28 cellular contexts compared by ENCODE assay signal in the genomic region with DNA sequence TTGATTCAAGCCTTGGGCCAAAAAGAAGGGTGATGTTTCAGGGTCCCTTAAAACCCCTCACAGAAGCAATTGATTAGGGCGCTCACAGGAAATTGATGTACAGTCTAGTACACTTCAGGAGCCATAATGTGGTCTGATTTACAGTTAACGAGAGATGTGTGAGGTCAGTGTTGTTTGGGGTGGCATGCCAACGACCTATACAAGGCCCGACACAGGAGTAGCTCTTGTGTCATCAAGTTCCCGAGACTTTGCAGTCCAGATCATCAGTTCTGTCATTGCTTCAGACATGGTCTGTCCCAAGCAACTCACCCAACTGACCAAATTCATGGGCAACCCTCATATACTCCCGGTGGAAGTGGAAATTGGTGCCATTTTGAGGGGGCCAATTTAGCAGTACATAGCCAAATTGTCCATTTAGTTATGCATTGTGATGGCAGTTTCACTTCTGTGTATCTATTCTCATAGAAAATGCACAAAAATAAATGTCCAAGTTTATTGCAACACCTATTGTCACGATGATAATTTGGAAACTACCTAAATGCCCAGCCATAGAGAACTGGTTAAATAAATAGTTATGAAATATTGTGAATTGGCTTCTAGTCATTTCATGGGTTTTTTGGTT. TPM values are rescaled to one million over a fixed set of nuclear protein-coding genes. Genes with fewer than 3 reads are reported as not detected.
DNase-seq lines count a peak whose midpoint lies in the region; ATAC-seq and TF ChIP-seq lines count a peak whose summit lies in the region.
"Had no signal": no experiment of that assay in that cellular context is flagged by ENCODE, and none has a peak within 500 bp of the region (broad histone marks: within the 10 kb centered on the region; RNA-seq: fewer than 3 reads in every experiment).

No MANE protein-coding gene starts in this region.

- peak overlapping the region; percentile 9; the same call in 1 of the 2 replicates for H2AFZ ChIP-seq in GM23338

- peaks cover 1% of the 10 kb centered on the region for H3K36me3 Mint-ChIP-seq in activated CD8-positive, alpha-beta T cell treated with anti-CD3 and anti-CD28 coated beads for 36 hours (ENCODE audit: low read depth)
- no peaks in the 10 kb centered on the region for H3K36me3 Mint-ChIP-seq in activated CD8-positive, alpha-beta T cell treated with anti-CD3 and anti-CD28 coated beads, Interleukin-2, amount 10 ng/mL, durations not matched to agents 7 days and 5 days (ENCODE audit: low read depth)
- no peaks in the 10 kb centered on the region for H3K36me3 Mint-ChIP-seq in GM23338 (ENCODE audit: low read depth)
- H3K36me3 Mint-ChIP-seq in activated T-helper 2 cell treated with anti-CD3 and anti-CD28 coated beads, Interferon-gamma antibody, Interleukin-2, Interleukin-4, amounts not matched to agents 10 μg/mL and 5 μg/mL and 100 μg/mL, durations not matched to agents 14 hours and 24 hours and 36 hours (ENCODE audit: low read depth) = peaks cover 2% of the 10 kb centered on the region
- no peaks in the 10 kb centered on the region for H3K36me3 Mint-ChIP-seq in stimulated activated effector memory CD8-positive, alpha-beta T cell treated with anti-CD3 and anti-CD28 coated beads, Interleukin-12 subunit alpha, Interleukin-12 subunit beta, amount 100 ng/mL, for 72 hours
- H3K36me3 Mint-ChIP-seq: WTC11 had no signal

- H3K4me1 Mint-ChIP-seq in activated CD8-positive, alpha-beta T cell treated with anti-CD3 and anti-CD28 coated beads for 36 hours (ENCODE audit: low read depth) = peaks cover 31% of the 10 kb centered on the region
- H3K4me1 Mint-ChIP-seq in activated CD8-positive, alpha-beta T cell treated with anti-CD3 and anti-CD28 coated beads, Interleukin-2, amount 10 ng/mL, durations not matched to agents 7 days and 5 days (ENCODE audit: low read depth) = peaks cover 2% of the 10 kb centered on the region
- H3K4me1 Mint-ChIP-seq in GM23338 = no peaks in the 10 kb centered on the region
- H3K4me1 Mint-ChIP-seq in activated T-helper 2 cell treated with anti-CD3 and anti-CD28 coated beads, Interferon-gamma antibody, Interleukin-2, Interleukin-4, amounts not matched to agents 10 μg/mL and 5 μg/mL and 100 μg/mL, durations not matched to agents 14 hours and 24 hours and 36 hours (ENCODE audit: low read depth) = peaks cover 16% of the 10 kb centered on the region
- H3K4me1 Mint-ChIP-seq in stimulated activated effector memory CD8-positive, alpha-beta T cell treated with anti-CD3 and anti-CD28 coated beads, Interleukin-12 subunit alpha, Interleukin-12 subunit beta, amount 100 ng/mL, for 72 hours = peaks cover 18% of the 10 kb centered on the region
- H3K4me1 Mint-ChIP-seq: WTC11 had no signal

- no peaks in the 10 kb centered on the region for H3K27me3 ChIP-seq in GM23338 (ENCODE audit: insufficient read depth)
- H3K27me3 ChIP-seq: body of pancreas, foreskin keratinocyte, suprapubic skin had no signal

- H3K9me2 ChIP-seq in GM23338 (ENCODE audit: insufficient read depth) = peaks cover 3% of the 10 kb centered on the region; the same call in 1 of the 2 replicates

- peak; percentile 10 for ATAC-seq in activated CD8-positive, alpha-beta T cell treated with anti-CD3 and anti-CD28 coated beads for 36 hours
- no peak for ATAC-seq in activated CD8-positive, alpha-beta T cell treated with anti-CD3 and anti-CD28 coated beads, Interleukin-2, amount 10 ng/mL, durations not matched to agents 7 days and 5 days
- ATAC-seq in GM23338 = no peak
- no peak for ATAC-seq in stimulated activated effector memory CD8-positive, alpha-beta T cell treated with anti-CD3 and anti-CD28 coated beads, Interleukin-12 subunit alpha, Interleukin-12 subunit beta, amount 100 ng/mL, for 72 hours
- ATAC-seq: A549, body of pancreas, left lobe of liver, WTC11 had no signal

- no peaks in the 10 kb centered on the region for H3K4me1 ChIP-seq in GM23338 (ENCODE audit: insufficient read depth)
- H3K4me1 ChIP-seq: A549, body of pancreas, Caco-2, suprapubic skin had no signal

- H3K27ac Mint-ChIP-seq in activated CD8-positive, alpha-beta T cell treated with anti-CD3 and anti-CD28 coated beads for 36 hours = peak overlapping the region; percentile 95
- no peak overlapping the region for H3K27ac Mint-ChIP-seq in activated CD8-positive, alpha-beta T cell treated with anti-CD3 and anti-CD28 coated beads, Interleukin-2, amount 10 ng/mL, durations not matched to agents 7 days and 5 days
- H3K27ac Mint-ChIP-seq in GM23338 = no peak overlapping the region
- peak overlapping the region; percentile 81 for H3K27ac Mint-ChIP-seq in activated T-helper 2 cell treated with anti-CD3 and anti-CD28 coated beads, Interferon-gamma antibody, Interleukin-2, Interleukin-4, amounts not matched to agents 10 μg/mL and 5 μg/mL and 100 μg/mL, durations not matched to agents 14 hours and 24 hours and 36 hours
- peak overlapping the region; percentile 38 for H3K27ac Mint-ChIP-seq in stimulated activated effector memory CD8-positive, alpha-beta T cell treated with anti-CD3 and anti-CD28 coated beads, Interleukin-12 subunit alpha, Interleukin-12 subunit beta, amount 100 ng/mL, for 72 hours
- H3K27ac Mint-ChIP-seq: WTC11 had no signal

- CTCF ChIA-PET in activated CD8-positive, alpha-beta T cell treated with anti-CD3 and anti-CD28 coated beads for 36 hours (lab: Charles Lee) = interaction anchor here (0.6 to 6.6 kb wide), 7 partner anchors 8 to 365 kb away, joined by 3 to 50 read pairs (median 3); no protein-coding TSS in a partner anchor
- CTCF ChIA-PET in activated CD8-positive, alpha-beta T cell treated with anti-CD3 and anti-CD28 coated beads, Interleukin-2, amount 10 ng/mL, durations not matched to agents 7 days and 5 days (lab: Charles Lee) = interaction anchor here (0.7 to 1.6 kb wide), 3 partner anchors 13 to 155 kb away, joined by 3 to 7 read pairs (median 3); no protein-coding TSS in a partner anchor

- DNase-seq in activated CD8-positive, alpha-beta T cell treated with anti-CD3 and anti-CD28 coated beads for 36 hours = no peak
- no peak for DNase-seq in activated CD8-positive, alpha-beta T cell treated with anti-CD3 and anti-CD28 coated beads, Interleukin-2, amount 10 ng/mL, durations not matched to agents 7 days and 5 days
- DNase-seq in GM23338 (ENCODE audit: low spot score) (no peak), COLO829 (ENCODE audit: low spot score) (no peak), head of caudate nucleus (no peak), epidermal melanocyte (ENCODE audit: insufficient read length, low spot score) (no peak)
- DNase-seq in activated T-helper 2 cell treated with anti-CD3 and anti-CD28 coated beads, Interferon-gamma antibody, Interleukin-2, Interleukin-4, amounts not matched to agents 10 μg/mL and 5 μg/mL and 100 μg/mL, durations not matched to agents 14 hours and 24 hours and 36 hours (ENCODE audit: low spot score) = no peak
- no peak for DNase-seq in stimulated activated effector memory CD8-positive, alpha-beta T cell treated with anti-CD3 and anti-CD28 coated beads, Interleukin-12 subunit alpha, Interleukin-12 subunit beta, amount 100 ng/mL, for 72 hours (ENCODE audit: low spot score in 2 of 2)
- DNase-seq: body of pancreas, Caco-2, DMS79, GF-D8, hippocampal formation, immature natural killer cell, mesendoderm, NCI-H1105, NCI-H2081, NCI-H226, NCI-H774, occipital lobe, Right ventricle myocardium superior, T1000 had no signal

- no peak overlapping the region for H3K27ac ChIP-seq in GM23338 (ENCODE audit: low read depth)
- H3K27ac ChIP-seq: A549, body of pancreas, suprapubic skin had no signal

- H4K20me1 ChIP-seq in GM23338 (replicated peaks; ENCODE audit: insufficient read depth) = no peaks in the 10 kb centered on the region; the same call in 1 of the 2 replicates

- no peak for TF ChIP-seq CTCF in activated CD8-positive, alpha-beta T cell treated with anti-CD3 and anti-CD28 coated beads for 36 hours (IDR thresholded peaks at IDR 0.05)
- TF ChIP-seq CTCF in GM23338 (conservative IDR thresholded peaks at IDR 0.05; ENCODE audit: low read depth in 2 of 2) = no peak

- no peak overlapping the region for H3K4me2 ChIP-seq in GM23338
- H3K4me2 ChIP-seq: A549 had no signal

- H3K9me3 Mint-ChIP-seq in activated CD8-positive, alpha-beta T cell treated with anti-CD3 and anti-CD28 coated beads for 36 hours = peaks cover 5% of the 10 kb centered on the region
- H3K9me3 Mint-ChIP-seq in activated CD8-positive, alpha-beta T cell treated with anti-CD3 and anti-CD28 coated beads, Interleukin-2, amount 10 ng/mL, durations not matched to agents 7 days and 5 days (ENCODE audit: insufficient read depth) = peaks cover 5% of the 10 kb centered on the region
- no peaks in the 10 kb centered on the region for H3K9me3 Mint-ChIP-seq in GM23338
- H3K9me3 Mint-ChIP-seq in activated T-helper 2 cell treated with anti-CD3 and anti-CD28 coated beads, Interferon-gamma antibody, Interleukin-2, Interleukin-4, amounts not matched to agents 10 μg/mL and 5 μg/mL and 100 μg/mL, durations not matched to agents 14 hours and 24 hours and 36 hours = peaks cover 10% of the 10 kb centered on the region
- H3K9me3 Mint-ChIP-seq in stimulated activated effector memory CD8-positive, alpha-beta T cell treated with anti-CD3 and anti-CD28 coated beads, Interleukin-12 subunit alpha, Interleukin-12 subunit beta, amount 100 ng/mL, for 72 hours = no peaks in the 10 kb centered on the region
- H3K9me3 Mint-ChIP-seq: activated T-cell treated with anti-CD3 and anti-CD28 coated beads, Interleukin-2, amount 50 U/mL, for 4 hours; immature natural killer cell; WTC11 had no signal

- intact Hi-C loops in activated CD8-positive, alpha-beta T cell treated with anti-CD3 and anti-CD28 coated beads for 36 hours (cut with micrococcal nuclease) = no loop called here
- intact Hi-C loops in activated T-helper 2 cell treated with anti-CD3 and anti-CD28 coated beads, Interferon-gamma antibody, Interleukin-2, Interleukin-4, amounts not matched to agents 10 μg/mL and 5 μg/mL and 100 μg/mL, durations not matched to agents 14 hours and 24 hours and 36 hours (cut with micrococcal nuclease) = loop anchor here (2.0 to 5.0 kb wide), 3 partner anchors 61 to 131 kb away; no protein-coding TSS in a partner anchor
- intact Hi-C loops in head of caudate nucleus (cut with DNase I) = no loop called here

- no peaks in the 10 kb centered on the region for H3K36me3 ChIP-seq in GM23338 (ENCODE audit: insufficient read depth)
- H3K36me3 ChIP-seq: suprapubic skin had no signal

- no peak overlapping the region for H3K4me3 ChIP-seq in GM23338
- H3K4me3 ChIP-seq: A549, body of pancreas, suprapubic skin had no signal

- POLR2A ChIA-PET in activated CD8-positive, alpha-beta T cell treated with anti-CD3 and anti-CD28 coated beads for 36 hours (lab: Charles Lee) = interaction anchor here (1.3 to 2.5 kb wide), 2 partner anchors 13 to 18 kb away, joined by 5 to 26 read pairs; a partner anchor contains a TSS
- POLR2A ChIA-PET in activated CD8-positive, alpha-beta T cell treated with anti-CD3 and anti-CD28 coated beads, Interleukin-2, amount 10 ng/mL, durations not matched to agents 7 days and 5 days (lab: Charles Lee) = interaction anchor here (1.1 kb wide), 1 partner anchor 16 kb away, joined by 3 read pairs; no protein-coding TSS in a partner anchor

- no peaks in the 10 kb centered on the region for H3F3A ChIP-seq in GM23338 (replicated peaks; ENCODE audit: low read depth)

- H3K27me3 Mint-ChIP-seq in activated CD8-positive, alpha-beta T cell treated with anti-CD3 and anti-CD28 coated beads for 36 hours = no peaks in the 10 kb centered on the region
- H3K27me3 Mint-ChIP-seq in activated CD8-positive, alpha-beta T cell treated with anti-CD3 and anti-CD28 coated beads, Interleukin-2, amount 10 ng/mL, durations not matched to agents 7 days and 5 days (ENCODE audit: low read depth) = no peaks in the 10 kb centered on the region
- no peaks in the 10 kb centered on the region for H3K27me3 Mint-ChIP-seq in GM23338 (ENCODE audit: insufficient read depth, low read depth, poor library complexity)
- peaks cover 5% of the 10 kb centered on the region for H3K27me3 Mint-ChIP-seq in activated T-helper 2 cell treated with anti-CD3 and anti-CD28 coated beads, Interferon-gamma antibody, Interleukin-2, Interleukin-4, amounts not matched to agents 10 μg/mL and 5 μg/mL and 100 μg/mL, durations not matched to agents 14 hours and 24 hours and 36 hours (ENCODE audit: low read depth)

- no peak overlapping the region for H3K4me3 Mint-ChIP-seq in activated CD8-positive, alpha-beta T cell treated with anti-CD3 and anti-CD28 coated beads for 36 hours
- H3K4me3 Mint-ChIP-seq in activated CD8-positive, alpha-beta T cell treated with anti-CD3 and anti-CD28 coated beads, Interleukin-2, amount 10 ng/mL, durations not matched to agents 7 days and 5 days = no peak overlapping the region
- H3K4me3 Mint-ChIP-seq in GM23338 = no peak overlapping the region
- H3K4me3 Mint-ChIP-seq in activated T-helper 2 cell treated with anti-CD3 and anti-CD28 coated beads, Interferon-gamma antibody, Interleukin-2, Interleukin-4, amounts not matched to agents 10 μg/mL and 5 μg/mL and 100 μg/mL, durations not matched to agents 14 hours and 24 hours and 36 hours (ENCODE audit: low read depth) = no peak overlapping the region
- no peak overlapping the region for H3K4me3 Mint-ChIP-seq in stimulated activated effector memory CD8-positive, alpha-beta T cell treated with anti-CD3 and anti-CD28 coated beads, Interleukin-12 subunit alpha, Interleukin-12 subunit beta, amount 100 ng/mL, for 72 hours
- H3K4me3 Mint-ChIP-seq: activated T-cell treated with anti-CD3 and anti-CD28 coated beads, Interleukin-2, amount 50 U/mL, for 4 hours; WTC11 had no signal

- no peaks in the 10 kb centered on the region for H3K79me2 ChIP-seq in GM23338 (replicated peaks; ENCODE audit: insufficient read depth)

RNA-seq across cellular contexts. Expression of a gene that starts 18.0 kb away (rescaled TPM):
- 10 to 100 TPM; 26.7 to 28.3 TPM for total RNA-seq in activated CD8-positive, alpha-beta T cell treated with anti-CD3 and anti-CD28 coated beads for 36 hours
- total RNA-seq in activated CD8-positive, alpha-beta T cell treated with anti-CD3 and anti-CD28 coated beads, Interleukin-2, amount 10 ng/mL, durations not matched to agents 7 days and 5 days = 10 to 100 TPM; 18.0 to 21.6 TPM
- total RNA-seq in GM23338 (2014; rRNA removed; shearing (Covaris generic)) = 1.3 and 1.5 TPM in 2 replicates
- 1.6 and 2.2 TPM in 2 replicates for polyA plus RNA-seq in GM23338 (2016; fragmentation: Nextera tagmentation; extraction: Ambion mirVana)
- total RNA-seq in activated T-helper 2 cell treated with anti-CD3 and anti-CD28 coated beads, Interferon-gamma antibody, Interleukin-2, Interleukin-4, amounts not matched to agents 10 μg/mL and 5 μg/mL and 100 μg/mL, durations not matched to agents 14 hours and 24 hours and 36 hours = 34.9 and 35.7 TPM in 2 replicates

Comparison
In these comparisons a context has a peak if more than half of its experiments do, and no peak if none do; other contexts are left out.
1. H3K27ac Mint-ChIP-seq: peak in activated CD8-positive, alpha-beta T cell treated with anti-CD3 and anti-CD28 coated beads for 36 hours (single experiment), activated T-helper 2 cell treated with anti-CD3 and anti-CD28 coated beads, Interferon-gamma antibody, Interleukin-2, Interleukin-4, amounts not matched to agents 10 μg/mL and 5 μg/mL and 100 μg/mL, durations not matched to agents 14 hours and 24 hours and 36 hours (single experiment) and stimulated activated effector memory CD8-positive, alpha-beta T cell treated with anti-CD3 and anti-CD28 coated beads, Interleukin-12 subunit alpha, Interleukin-12 subunit beta, amount 100 ng/mL, for 72 hours (single experiment); none in activated CD8-positive, alpha-beta T cell treated with anti-CD3 and anti-CD28 coated beads, Interleukin-2, amount 10 ng/mL, durations not matched to agents 7 days and 5 days (single experiment) and GM23338 (single experiment).